24 cellular contexts compared by ENCODE assay signal in the genomic region with DNA sequence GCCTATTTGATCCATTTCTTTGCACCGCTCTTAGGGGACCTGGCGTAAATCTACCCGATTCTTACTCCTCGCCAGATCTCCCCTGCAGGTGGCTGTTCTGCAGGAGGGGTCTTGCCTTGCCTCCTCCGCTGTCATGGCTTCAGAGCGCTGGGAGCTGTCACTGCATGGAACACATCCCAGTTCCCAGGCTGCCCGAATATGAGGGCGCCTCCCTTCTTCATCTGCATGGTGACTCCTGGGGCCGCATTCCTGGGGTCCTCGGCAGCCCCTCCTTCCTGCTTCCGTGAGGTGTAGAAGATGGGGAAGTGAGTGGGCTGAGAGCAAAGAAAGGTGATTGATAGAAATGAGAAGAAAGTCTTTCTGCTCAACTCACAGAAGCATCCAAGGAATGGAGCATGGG.
"Had no signal": no experiment of that assay in that cellular context is flagged by ENCODE, and none has a peak within 500 bp of the region (broad histone marks: within the 10 kb centered on the region; RNA-seq: fewer than 3 reads in every experiment).

No MANE protein-coding gene starts in this region.

- H3K9me3 Mint-ChIP-seq: activated CD4-positive, alpha-beta memory T cell treated with anti-CD3 and anti-CD28 coated beads, Interleukin-2, amount 10 ng/mL, durations not matched to agents 7 days and 5 days; activated naive CD8-positive, alpha-beta T cell treated with anti-CD3 and anti-CD28 coated beads for 36 hours; dendritic cell treated with granulocyte-macrophage colony-stimulating factor and Interleukin-4, amounts not matched to agents 40 ng/mL and 50 ng/mL, for 4 days; neural progenitor cell; T-helper 2 cell treated with Interferon-gamma antibody and Interleukin-4, amounts not matched to agents 5 μg/mL and 100 μg/mL, for 36 hours; WTC11 had no signal

- ATAC-seq: gastroesophageal sphincter, heart right ventricle, pancreas, WTC11 had no signal

- H2AFZ ChIP-seq: neural progenitor cell had no signal

- H3K27me3 ChIP-seq: cardiac muscle cell, esophagus muscularis mucosa, gastroesophageal sphincter, heart right ventricle, neural progenitor cell, pancreas, sigmoid colon, tibial artery, uterus had no signal

- H3K27ac Mint-ChIP-seq: activated CD4-positive, alpha-beta memory T cell treated with anti-CD3 and anti-CD28 coated beads, Interleukin-2, amount 10 ng/mL, durations not matched to agents 7 days and 5 days; activated CD8-positive, alpha-beta memory T cell treated with anti-CD3 and anti-CD28 coated beads, Interleukin-2, amount 10 ng/mL, durations not matched to agents 7 days and 5 days; activated naive CD8-positive, alpha-beta T cell treated with anti-CD3 and anti-CD28 coated beads for 36 hours; dendritic cell treated with granulocyte-macrophage colony-stimulating factor and Interleukin-4, amounts not matched to agents 40 ng/mL and 50 ng/mL, for 4 days; neural progenitor cell; T-helper 2 cell treated with Interferon-gamma antibody and Interleukin-4, amounts not matched to agents 5 μg/mL and 100 μg/mL, for 36 hours; WTC11 had no signal

- H3K27ac ChIP-seq: cardiac muscle cell, esophagus muscularis mucosa, gastroesophageal sphincter, heart right ventricle, left ventricle myocardium inferior, neural progenitor cell, pancreas, sigmoid colon, tibial artery, uterus had no signal

- H3K36me3 ChIP-seq: cardiac muscle cell, esophagus muscularis mucosa, heart right ventricle, left ventricle myocardium inferior, neural progenitor cell, pancreas, sigmoid colon, tibial artery, uterus had no signal

- DNase-seq: activated CD4-positive, alpha-beta memory T cell treated with anti-CD3 and anti-CD28 coated beads, Interleukin-2, amount 10 ng/mL, durations not matched to agents 7 days and 5 days; activated CD4-positive, alpha-beta T cell treated with anti-CD3 and anti-CD28 coated beads for 4 hours; activated CD8-positive, alpha-beta memory T cell treated with anti-CD3 and anti-CD28 coated beads, Interleukin-2, amount 10 ng/mL, durations not matched to agents 7 days and 5 days; activated naive CD4-positive, alpha-beta T cell; activated naive CD8-positive, alpha-beta T cell treated with anti-CD3 and anti-CD28 coated beads for 36 hours; amniotic stem cell; effector CD8-positive, alpha-beta T cell; heart right ventricle; left ventricle myocardium inferior; mammary epithelial cell; pancreas; sigmoid colon; stimulated activated naive CD4-positive, alpha-beta T cell; tibial artery; uterus had no signal

- H3K4me2 ChIP-seq: neural progenitor cell had no signal

- H3K9me3 ChIP-seq: esophagus muscularis mucosa, gastroesophageal sphincter, heart right ventricle, left ventricle myocardium inferior, pancreas, sigmoid colon, tibial artery, uterus had no signal

- H3K9ac ChIP-seq: neural progenitor cell had no signal

- H3K27me3 Mint-ChIP-seq: activated CD8-positive, alpha-beta memory T cell treated with anti-CD3 and anti-CD28 coated beads, Interleukin-2, amount 10 ng/mL, durations not matched to agents 7 days and 5 days; activated naive CD8-positive, alpha-beta T cell treated with anti-CD3 and anti-CD28 coated beads for 36 hours had no signal

- FAIRE-seq: endothelial cell of umbilical vein, pancreas, TTC549 had no signal

- H3K4me3 ChIP-seq: cardiac muscle cell, esophagus muscularis mucosa, gastroesophageal sphincter, heart right ventricle, left ventricle myocardium inferior, neural progenitor cell, pancreas, sigmoid colon, tibial artery, uterus had no signal

- H3K4me3 Mint-ChIP-seq: activated CD4-positive, alpha-beta memory T cell treated with anti-CD3 and anti-CD28 coated beads, Interleukin-2, amount 10 ng/mL, durations not matched to agents 7 days and 5 days; activated CD8-positive, alpha-beta memory T cell treated with anti-CD3 and anti-CD28 coated beads, Interleukin-2, amount 10 ng/mL, durations not matched to agents 7 days and 5 days; activated naive CD8-positive, alpha-beta T cell treated with anti-CD3 and anti-CD28 coated beads for 36 hours; dendritic cell treated with granulocyte-macrophage colony-stimulating factor and Interleukin-4, amounts not matched to agents 40 ng/mL and 50 ng/mL, for 4 days; neural progenitor cell; T-helper 2 cell treated with Interferon-gamma antibody and Interleukin-4, amounts not matched to agents 5 μg/mL and 100 μg/mL, for 36 hours; WTC11 had no signal

- H3K4me1 ChIP-seq: uterus had no signal
